In the genomic region with DNA sequence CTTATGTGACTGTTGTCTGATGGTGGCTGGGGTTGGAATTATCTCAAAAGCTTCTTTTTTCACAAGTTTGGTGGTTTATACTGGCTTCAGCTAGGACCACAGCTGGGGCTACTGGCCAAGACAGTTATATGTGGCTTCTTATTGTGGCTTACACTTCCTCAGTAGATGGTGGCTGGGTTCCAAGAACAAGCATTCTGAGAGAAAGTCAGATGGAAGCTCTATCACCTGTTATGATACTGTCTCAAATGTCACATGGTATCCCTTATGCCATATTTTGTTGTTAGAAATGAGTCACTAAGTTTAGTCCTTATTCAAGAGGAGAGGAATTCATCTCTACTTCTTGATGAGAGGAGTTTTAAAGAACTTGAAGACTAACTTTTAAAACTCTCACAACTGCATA, we compare ENCODE assay signal across 8 cellular contexts. TPM values are rescaled to one million over a fixed set of nuclear protein-coding genes. Genes with fewer than 3 reads are reported as not detected.
DNase-seq lines count a peak whose midpoint lies in the region; ATAC-seq and TF ChIP-seq lines count a peak whose summit lies in the region.

No MANE protein-coding gene starts in this region.

- DNase-seq in CMK (ENCODE audit: low read depth), result peak; percentile 34
- DNase-seq in activated CD8-positive, alpha-beta T cell treated with anti-CD3 and anti-CD28 coated beads for 36 hours, result peak; percentile 68
- no peak for DNase-seq in NCI-H526 treated with DMSO at 0.1 percent for 48 hours (lab: John Stamatoyannopoulos, UW)
- no peak for DNase-seq in COR-L47 (lab: John Stamatoyannopoulos, UW)
- DNase-seq in NCI-H774 (lab: John Stamatoyannopoulos, UW), result no peak
- DNase-seq in stimulated activated CD4-positive, alpha-beta T cell treated with anti-CD3 and anti-CD28 coated beads, Interleukin-4, amount 100 ng/mL, for 4 hours, result no peak

- H3K36me3 Mint-ChIP-seq in activated CD8-positive, alpha-beta T cell treated with anti-CD3 and anti-CD28 coated beads for 36 hours (ENCODE audit: low read depth), result peaks cover 14% of the 10 kb centered on the region

- POLR2A ChIA-PET in activated CD8-positive, alpha-beta T cell treated with anti-CD3 and anti-CD28 coated beads for 36 hours (lab: Charles Lee), result interaction anchor here (1.0 to 1.1 kb wide), 2 partner anchors 33 to 41 kb away, joined by 3 to 5 read pairs; a partner anchor contains a TSS

- intact Hi-C loops in activated CD8-positive, alpha-beta T cell treated with anti-CD3 and anti-CD28 coated beads for 36 hours (cut with micrococcal nuclease), result no loop called here

- no peak for TF ChIP-seq CTCF in activated CD8-positive, alpha-beta T cell treated with anti-CD3 and anti-CD28 coated beads for 36 hours (IDR thresholded peaks at IDR 0.05)

- H3K4me1 Mint-ChIP-seq in activated CD8-positive, alpha-beta T cell treated with anti-CD3 and anti-CD28 coated beads for 36 hours (ENCODE audit: low read depth), result peaks cover 14% of the 10 kb centered on the region

- no peaks in the 10 kb centered on the region for H3K9me3 Mint-ChIP-seq in activated CD8-positive, alpha-beta T cell treated with anti-CD3 and anti-CD28 coated beads for 36 hours

- ATAC-seq in GM19328 (IDR thresholded peaks at IDR 0.05; ENCODE audit: unreplicated experiment), result peak; percentile 92
- peak; percentile 95 for ATAC-seq in HG03139 (IDR thresholded peaks at IDR 0.05; ENCODE audit: unreplicated experiment)
- ATAC-seq in activated CD8-positive, alpha-beta T cell treated with anti-CD3 and anti-CD28 coated beads for 36 hours, result peak; percentile 84

- CTCF ChIA-PET in activated CD8-positive, alpha-beta T cell treated with anti-CD3 and anti-CD28 coated beads for 36 hours (lab: Charles Lee), result interaction anchor here (0.9 to 1.7 kb wide), 5 partner anchors 11 to 99 kb away, joined by 3 to 5 read pairs (median 3); no protein-coding TSS in a partner anchor

- peak overlapping the region; percentile 3 for H3K4me3 Mint-ChIP-seq in activated CD8-positive, alpha-beta T cell treated with anti-CD3 and anti-CD28 coated beads for 36 hours

- H3K27me3 Mint-ChIP-seq in activated CD8-positive, alpha-beta T cell treated with anti-CD3 and anti-CD28 coated beads for 36 hours, result no peaks in the 10 kb centered on the region

- peak overlapping the region; percentile 82 for H3K27ac Mint-ChIP-seq in activated CD8-positive, alpha-beta T cell treated with anti-CD3 and anti-CD28 coated beads for 36 hours

RNA-seq across cellular contexts. Expression of a gene that starts 41.6 kb away (rescaled TPM):
- 10 to 100 TPM; 67.4 to 69.1 TPM for total RNA-seq in activated CD8-positive, alpha-beta T cell treated with anti-CD3 and anti-CD28 coated beads for 36 hours

Comparison
In these comparisons a context has a peak if more than half of its experiments do, and no peak if none do; other contexts are left out.
1. DNase-seq: peak in CMK (single experiment) and activated CD8-positive, alpha-beta T cell treated with anti-CD3 and anti-CD28 coated beads for 36 hours (single experiment); none in NCI-H526 treated with DMSO at 0.1 percent for 48 hours (single experiment), COR-L47 (single experiment), NCI-H774 (single experiment) and stimulated activated CD4-positive, alpha-beta T cell treated with anti-CD3 and anti-CD28 coated beads, Interleukin-4, amount 100 ng/mL, for 4 hours (0 of 2).
2. Peak in every context shown above with its lines, with median percentiles within 50 percentile points of each other: ATAC-seq.